In the genomic region with DNA sequence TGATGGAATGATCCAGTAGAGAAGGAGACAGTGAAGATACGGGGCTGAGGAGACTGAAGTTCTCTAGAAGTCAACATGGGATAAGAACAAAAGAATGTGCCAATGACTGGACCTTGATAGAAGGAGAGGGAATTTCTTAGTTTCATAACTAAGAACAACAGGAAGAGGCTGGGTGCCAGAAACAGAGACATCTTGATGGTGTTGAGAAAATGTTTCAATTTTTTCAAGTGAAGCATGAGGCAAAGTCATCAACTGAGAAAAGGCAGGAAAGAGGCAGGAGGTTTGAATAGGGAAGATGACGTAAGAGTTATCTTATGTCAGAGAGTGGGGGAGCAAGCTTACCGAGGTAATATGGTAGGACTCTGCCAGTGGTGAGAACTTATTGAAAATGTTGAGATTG, we compare ENCODE assay signal across 27 cellular contexts.
"Had no signal": no experiment of that assay in that cellular context is flagged by ENCODE, and none has a peak within 500 bp of the region (broad histone marks: within the 10 kb centered on the region; RNA-seq: fewer than 3 reads in every experiment).

No MANE protein-coding gene starts in this region.

- H3K4me1 Mint-ChIP-seq: activated B cell treated with CpG ODN at 0.5 μM for 24 hours; activated CD4-positive, alpha-beta T cell treated with anti-CD3 and anti-CD28 coated beads, Interleukin-2, amount 10 ng/mL, durations not matched to agents 7 days and 5 days; activated naive CD8-positive, alpha-beta T cell treated with anti-CD3 and anti-CD28 coated beads for 36 hours had no signal

- H3K4me1 ChIP-seq: SJCRH30 had no signal

- H3K27me3 ChIP-seq: SJCRH30 had no signal

- H3K27me3 Mint-ChIP-seq: activated B cell treated with CpG ODN at 0.5 μM for 24 hours; activated CD4-positive, alpha-beta memory T cell treated with anti-CD3 and anti-CD28 coated beads for 36 hours; activated CD4-positive, alpha-beta T cell treated with anti-CD3 and anti-CD28 coated beads, Interleukin-2, amount 10 ng/mL, durations not matched to agents 7 days and 5 days; activated naive CD8-positive, alpha-beta T cell treated with anti-CD3 and anti-CD28 coated beads for 36 hours had no signal

- H3K9me3 Mint-ChIP-seq: activated B cell treated with CpG ODN at 0.5 μM for 24 hours; activated CD4-positive, alpha-beta memory T cell treated with anti-CD3 and anti-CD28 coated beads for 36 hours; activated CD4-positive, alpha-beta T cell treated with anti-CD3 and anti-CD28 coated beads, Interleukin-2, amount 10 ng/mL, durations not matched to agents 7 days and 5 days; activated naive CD4-positive, alpha-beta T cell treated with anti-CD3 and anti-CD28 coated beads for 36 hours; activated naive CD8-positive, alpha-beta T cell treated with anti-CD3 and anti-CD28 coated beads for 36 hours; activated T-cell treated with anti-CD3 and anti-CD28 coated beads, Interleukin-2, amount 50 U/mL, for 4 hours had no signal

- DNase-seq: activated B cell treated with CpG ODN at 0.5 μM for 24 hours; activated CD4-positive, alpha-beta memory T cell treated with anti-CD3 and anti-CD28 coated beads for 36 hours; activated CD4-positive, alpha-beta T cell treated with anti-CD3 and anti-CD28 coated beads, Interleukin-2, amount 10 ng/mL, durations not matched to agents 7 days and 5 days; activated CD8-positive, alpha-beta memory T cell treated with anti-CD3 and anti-CD28 coated beads for 24 hours; activated effector memory CD4-positive, alpha-beta T cell treated with anti-CD3 and anti-CD28 coated beads, Interleukin-2, amount 50 U/mL, for 16 hours; activated naive CD4-positive, alpha-beta T cell treated with anti-CD3 and anti-CD28 coated beads for 36 hours; activated naive CD8-positive, alpha-beta T cell treated with anti-CD3 and anti-CD28 coated beads for 36 hours; activated T-cell treated with anti-CD3 and anti-CD28 coated beads, Interleukin-2, amount 50 U/mL, for 4 hours; caudate nucleus; Kasumi-1; KBM-7; NCI-H1048; NCI-H1417; NCI-H1930; NCI-H2107; NCI-H2171 treated with DMSO at 0.1 percent for 48 hours; NCI-H345; NCI-H510A treated with DMSO at 0.1 percent for 48 hours; NCI-H69; NK-92 treated with Interleukin-12 subunit alpha and Interleukin-12 subunit beta, amount 100 ng/mL, for 24 hours; OCI-M1; RPMI8226; SJCRH30; SK-N-SH; T-helper 1 cell had no signal

- H3K4me3 ChIP-seq: SJCRH30 had no signal

- H3K36me3 ChIP-seq: SJCRH30 had no signal

- H3K36me3 Mint-ChIP-seq: activated CD4-positive, alpha-beta memory T cell treated with anti-CD3 and anti-CD28 coated beads for 36 hours; activated naive CD8-positive, alpha-beta T cell treated with anti-CD3 and anti-CD28 coated beads for 36 hours had no signal

- H3K4me2 ChIP-seq: SK-N-SH had no signal

- ATAC-seq: activated T-cell treated with anti-CD3 and anti-CD28 coated beads, Interleukin-2, amount 50 U/mL, for 4 hours; Panc1; Right ventricle myocardium inferior had no signal

- H3K4me3 Mint-ChIP-seq: activated B cell treated with CpG ODN at 0.5 μM for 24 hours; activated CD4-positive, alpha-beta memory T cell treated with anti-CD3 and anti-CD28 coated beads for 36 hours; activated CD4-positive, alpha-beta T cell treated with anti-CD3 and anti-CD28 coated beads, Interleukin-2, amount 10 ng/mL, durations not matched to agents 7 days and 5 days; activated naive CD4-positive, alpha-beta T cell treated with anti-CD3 and anti-CD28 coated beads for 36 hours; activated naive CD8-positive, alpha-beta T cell treated with anti-CD3 and anti-CD28 coated beads for 36 hours; activated T-cell treated with anti-CD3 and anti-CD28 coated beads, Interleukin-2, amount 50 U/mL, for 4 hours had no signal

- H3K9ac ChIP-seq: SK-N-SH had no signal

- H3K27ac ChIP-seq: SJCRH30 had no signal

- H3K9me3 ChIP-seq: SJCRH30, SK-N-SH had no signal

- H3K27ac Mint-ChIP-seq: activated B cell treated with CpG ODN at 0.5 μM for 24 hours; activated CD4-positive, alpha-beta memory T cell treated with anti-CD3 and anti-CD28 coated beads for 36 hours; activated CD4-positive, alpha-beta T cell treated with anti-CD3 and anti-CD28 coated beads, Interleukin-2, amount 10 ng/mL, durations not matched to agents 7 days and 5 days; activated naive CD4-positive, alpha-beta T cell treated with anti-CD3 and anti-CD28 coated beads for 36 hours; activated naive CD8-positive, alpha-beta T cell treated with anti-CD3 and anti-CD28 coated beads for 36 hours had no signal
